In the genomic region with DNA sequence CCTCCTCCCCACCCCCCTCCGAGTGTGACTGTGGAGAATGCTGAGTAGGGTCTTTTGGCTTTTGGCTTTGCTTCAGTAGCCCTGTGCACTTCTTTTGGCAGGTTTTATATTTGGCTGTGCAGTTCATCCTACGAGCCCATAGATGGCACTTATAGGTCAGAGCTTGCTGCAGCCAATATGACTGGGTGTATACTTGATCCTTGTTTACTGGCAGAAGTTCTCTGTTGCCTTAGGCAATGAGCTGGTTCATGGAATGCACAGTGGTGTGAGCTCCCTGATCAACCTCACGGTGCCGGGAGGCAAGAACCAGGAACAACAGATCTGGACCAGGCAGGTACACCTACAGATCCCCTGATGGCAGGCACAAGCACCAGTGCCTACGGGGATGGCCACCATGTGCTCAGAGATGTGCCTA, we compare ENCODE assay signal across 10 cellular contexts.
DNase-seq lines count a peak whose midpoint lies in the region; TF ChIP-seq lines count a peak whose summit lies in the region.
"Had no signal": no experiment of that assay in that cellular context is flagged by ENCODE, and none has a peak within 500 bp of the region (broad histone marks: within the 10 kb centered on the region; RNA-seq: fewer than 3 reads in every experiment).

No MANE protein-coding gene starts in this region.

- H3K27ac Mint-ChIP-seq in endothelial cell (ENCODE audit: unreplicated experiment), result no peak overlapping the region
- no peak overlapping the region for H3K27ac Mint-ChIP-seq in activated CD4-positive, alpha-beta T cell treated with anti-CD3 and anti-CD28 coated beads, Interleukin-2, amount 10 ng/mL, durations not matched to agents 24 days and 14 days
- H3K27ac Mint-ChIP-seq: B cell had no signal

- no peak overlapping the region for H3K9ac ChIP-seq in smooth muscle cell (ENCODE audit: low read depth)

- no peak overlapping the region for H3K4me3 ChIP-seq in smooth muscle cell
- H3K4me3 ChIP-seq: dorsolateral prefrontal cortex had no signal

- 66% methylated on average over 5 of the region's 5 CpGs for WGBS in smooth muscle cell (ENCODE audit: low lambda C conversion rate)

- peaks cover 3% of the 10 kb centered on the region for H3K4me1 Mint-ChIP-seq in endothelial cell (ENCODE audit: unreplicated experiment)
- H3K4me1 Mint-ChIP-seq in activated CD4-positive, alpha-beta T cell treated with anti-CD3 and anti-CD28 coated beads, Interleukin-2, amount 10 ng/mL, durations not matched to agents 24 days and 14 days, result no peaks in the 10 kb centered on the region
- H3K4me1 Mint-ChIP-seq: B cell had no signal

- H3F3A ChIP-seq in smooth muscle cell (ENCODE audit: low read depth), result no peaks in the 10 kb centered on the region

- no peaks in the 10 kb centered on the region for H3K9me3 ChIP-seq in smooth muscle cell (replicated peaks; ENCODE audit: low read depth)

- no peak overlapping the region for H3K4me2 ChIP-seq in smooth muscle cell

- H3K9me3 Mint-ChIP-seq in endothelial cell (ENCODE audit: unreplicated experiment), result no peaks in the 10 kb centered on the region
- H3K9me3 Mint-ChIP-seq in activated CD4-positive, alpha-beta T cell treated with anti-CD3 and anti-CD28 coated beads, Interleukin-2, amount 10 ng/mL, durations not matched to agents 24 days and 14 days, result peaks cover 28% of the 10 kb centered on the region

- intact Hi-C loops in activated CD4-positive, alpha-beta T cell treated with anti-CD3 and anti-CD28 coated beads, Interleukin-2, amount 10 ng/mL, durations not matched to agents 24 days and 14 days (cut with micrococcal nuclease), result no loop called here

- TF ChIP-seq CTCF in endothelial cell (IDR thresholded peaks at IDR 0.05; ENCODE audit: unreplicated experiment) (peak; percentile 49), smooth muscle cell (IDR thresholded peaks at IDR 0.05; ENCODE audit: borderline replicate concordance, insufficient read depth, poor library complexity, severe bottlenecking) (peak; percentile 26)

- no peaks in the 10 kb centered on the region for H3K36me3 Mint-ChIP-seq in endothelial cell (ENCODE audit: low read depth, unreplicated experiment)
- no peaks in the 10 kb centered on the region for H3K36me3 Mint-ChIP-seq in activated CD4-positive, alpha-beta T cell treated with anti-CD3 and anti-CD28 coated beads, Interleukin-2, amount 10 ng/mL, durations not matched to agents 24 days and 14 days (ENCODE audit: low read depth)

- no peak overlapping the region for H3K4me3 Mint-ChIP-seq in endothelial cell (ENCODE audit: unreplicated experiment)
- H3K4me3 Mint-ChIP-seq in activated CD4-positive, alpha-beta T cell treated with anti-CD3 and anti-CD28 coated beads, Interleukin-2, amount 10 ng/mL, durations not matched to agents 24 days and 14 days, result no peak overlapping the region
- H3K4me3 Mint-ChIP-seq: B cell had no signal

- H3K27me3 ChIP-seq in smooth muscle cell (ENCODE audit: low read depth), result no peaks in the 10 kb centered on the region
- H3K27me3 ChIP-seq: dorsolateral prefrontal cortex had no signal

- peak; percentile 4 for DNase-seq in NCI-H2196 (lab: John Stamatoyannopoulos, UW; ENCODE audit: unreplicated experiment)
- DNase-seq in NCI-H2196 treated with DMSO at 0.1 percent for 48 hours (lab: John Stamatoyannopoulos, UW; ENCODE audit: unreplicated experiment), result no peak
- DNase-seq in NCI-H526 (lab: John Stamatoyannopoulos, UW), result peak; percentile 53 to 58
- peak; percentile 5 for DNase-seq in endothelial cell (ENCODE audit: low spot score)
- DNase-seq in smooth muscle cell (lab: John Stamatoyannopoulos, UW; ENCODE audit: unreplicated experiment), result no peak
- no peak for DNase-seq in globus pallidus (ENCODE audit: low spot score)
- no peak for DNase-seq in activated CD4-positive, alpha-beta T cell treated with anti-CD3 and anti-CD28 coated beads, Interleukin-2, amount 10 ng/mL, durations not matched to agents 24 days and 14 days
- no peak for DNase-seq in retina
- DNase-seq: dorsolateral prefrontal cortex had no signal

- H3K36me3 ChIP-seq in smooth muscle cell (ENCODE audit: low read depth), result no peaks in the 10 kb centered on the region

- H3K27me3 Mint-ChIP-seq in endothelial cell (ENCODE audit: unreplicated experiment), result no peaks in the 10 kb centered on the region
- H3K27me3 Mint-ChIP-seq in activated CD4-positive, alpha-beta T cell treated with anti-CD3 and anti-CD28 coated beads, Interleukin-2, amount 10 ng/mL, durations not matched to agents 24 days and 14 days, result no peaks in the 10 kb centered on the region
- H3K27me3 Mint-ChIP-seq: B cell had no signal

- no peaks in the 10 kb centered on the region for H3K4me1 ChIP-seq in smooth muscle cell (ENCODE audit: low read depth)

- no peaks in the 10 kb centered on the region for H3K79me2 ChIP-seq in smooth muscle cell (ENCODE audit: low read depth)

- H4K20me1 ChIP-seq in smooth muscle cell (ENCODE audit: low read depth), result no peaks in the 10 kb centered on the region

- no peak overlapping the region for H2AFZ ChIP-seq in smooth muscle cell (ENCODE audit: low read depth)

- H3K27ac ChIP-seq in smooth muscle cell (ENCODE audit: low read depth), result no peak overlapping the region
- H3K27ac ChIP-seq: dorsolateral prefrontal cortex had no signal

Comparison
In these comparisons a context has a peak if more than half of its experiments do, and no peak if none do; other contexts are left out.
1. DNase-seq: peak in NCI-H2196 (single experiment), NCI-H526 (2 of 2) and endothelial cell (single experiment); none in NCI-H2196 treated with DMSO at 0.1 percent for 48 hours (single experiment), smooth muscle cell (single experiment), globus pallidus (single experiment), activated CD4-positive, alpha-beta T cell treated with anti-CD3 and anti-CD28 coated beads, Interleukin-2, amount 10 ng/mL, durations not matched to agents 24 days and 14 days (single experiment) and retina (single experiment).